ENCODE assay signal across 21 cellular contexts in genomic region chr2:129436809-129437208, GRCh38.
DNase-seq lines count a peak whose midpoint lies in the region; TF ChIP-seq lines count a peak whose summit lies in the region.
"Had no signal": no experiment of that assay in that cellular context is flagged by ENCODE, and none has a peak within 500 bp of the region (broad histone marks: within the 10 kb centered on the region; RNA-seq: fewer than 3 reads in every experiment).

No MANE protein-coding gene starts in this region.

- no peak overlapping the region for H2BK12ac ChIP-seq in neuronal stem cell (ENCODE audit: low read length)

- H3K4me3 ChIP-seq in esophagus (ENCODE audit: low read depth in 1 of 2, low read length in 2 of 2) (no peak overlapping the region), neuronal stem cell (ENCODE audit: low read length in 2 of 2) (no peak overlapping the region)
- H3K4me3 ChIP-seq: BLaER1 treated with 17β-estradiol and CSF1 and Interleukin-3, amounts not matched to agents 10 nM and 100 nM; HAP-1 had no signal

- H3K36me3 Mint-ChIP-seq in activated CD4-positive, alpha-beta T cell treated with anti-CD3 and anti-CD28 coated beads, Interleukin-2, amount 10 ng/mL, durations not matched to agents 24 days and 14 days (ENCODE audit: low read depth): no peaks in the 10 kb centered on the region
- H3K36me3 Mint-ChIP-seq in glutamatergic neuron (ENCODE audit: unreplicated experiment): no peaks in the 10 kb centered on the region
- H3K36me3 Mint-ChIP-seq: CD14-positive monocyte; CD8-positive, alpha-beta memory T cell had no signal

- H3K27ac ChIP-seq in esophagus (ENCODE audit: low read depth in 2 of 2, low read length in 1 of 2): peak overlapping the region; percentile 24 to 70
- H3K27ac ChIP-seq in neuronal stem cell (replicated peaks; ENCODE audit: low read length): no peak overlapping the region
- H3K27ac ChIP-seq: 22Rv1; BLaER1 treated with 17β-estradiol and CSF1 and Interleukin-3, amounts not matched to agents 10 nM and 100 nM had no signal

- H3K27me3 ChIP-seq in esophagus (ENCODE audit: control insufficient read depth in 1 of 2, insufficient read depth in 2 of 2, low read length in 2 of 2) (no peaks in the 10 kb centered on the region), neuronal stem cell (ENCODE audit: control insufficient read depth in 3 of 3, insufficient read depth in 3 of 3, low read depth in 1 of 3, low read length in 3 of 3) (no peaks in the 10 kb centered on the region)
- H3K27me3 ChIP-seq: BE2C; BLaER1 treated with 17β-estradiol and CSF1 and Interleukin-3, amounts not matched to agents 10 nM and 100 nM had no signal

- no peak overlapping the region for H2AK5ac ChIP-seq in neuronal stem cell (ENCODE audit: low read depth, low read length)

- intact Hi-C loops in activated CD4-positive, alpha-beta T cell treated with anti-CD3 and anti-CD28 coated beads, Interleukin-2, amount 10 ng/mL, durations not matched to agents 24 days and 14 days (cut with micrococcal nuclease): no loop called here

- H3K14ac ChIP-seq in neuronal stem cell (ENCODE audit: low read length): no peak overlapping the region

- no peak overlapping the region for H3K4me3 Mint-ChIP-seq in activated CD4-positive, alpha-beta T cell treated with anti-CD3 and anti-CD28 coated beads, Interleukin-2, amount 10 ng/mL, durations not matched to agents 24 days and 14 days
- peak overlapping the region; percentile 4 for H3K4me3 Mint-ChIP-seq in glutamatergic neuron (ENCODE audit: unreplicated experiment)
- H3K4me3 Mint-ChIP-seq: CD14-positive monocyte; CD4-positive, alpha-beta T cell; CD8-positive, alpha-beta memory T cell; HFFc6 had no signal

- no peak overlapping the region for H2BK5ac ChIP-seq in neuronal stem cell (ENCODE audit: low read length)

- no peak overlapping the region for H3K27ac Mint-ChIP-seq in activated CD4-positive, alpha-beta T cell treated with anti-CD3 and anti-CD28 coated beads, Interleukin-2, amount 10 ng/mL, durations not matched to agents 24 days and 14 days
- peak overlapping the region; percentile 23 for H3K27ac Mint-ChIP-seq in glutamatergic neuron (ENCODE audit: unreplicated experiment)
- H3K27ac Mint-ChIP-seq: CD14-positive monocyte; CD4-positive, alpha-beta T cell; CD8-positive, alpha-beta memory T cell; HFFc6 had no signal

- no peak overlapping the region for H3K23ac ChIP-seq in neuronal stem cell (ENCODE audit: low read depth, low read length, poor library complexity)

- H3K18ac ChIP-seq in neuronal stem cell (ENCODE audit: low read length): no peak overlapping the region

- TF ChIP-seq CTCF in glutamatergic neuron (IDR thresholded peaks at IDR 0.05; ENCODE audit: partially characterized antibody, unreplicated experiment): no peak

- 39 to 57% methylated on average over 5 of the region's 5 CpGs for WGBS in esophagus, 2 donors
- WGBS in neuronal stem cell (ENCODE audit: extremely low coverage in 2 of 2, insufficient read length in 2 of 2, insufficient replicate concordance in 1 of 2), 2 donors: no CpG with 5 or more reads among the region's 5 CpGs

- no peaks in the 10 kb centered on the region for H3K79me1 ChIP-seq in neuronal stem cell (ENCODE audit: low read depth, low read length)

- no peak overlapping the region for H3K4me2 ChIP-seq in neuronal stem cell (ENCODE audit: insufficient read depth, low read length, poor library complexity, severe bottlenecking)

- no peak overlapping the region for H2BK15ac ChIP-seq in neuronal stem cell (ENCODE audit: low read length)

- H3K4me1 Mint-ChIP-seq in activated CD4-positive, alpha-beta T cell treated with anti-CD3 and anti-CD28 coated beads, Interleukin-2, amount 10 ng/mL, durations not matched to agents 24 days and 14 days: no peaks in the 10 kb centered on the region
- H3K4me1 Mint-ChIP-seq in glutamatergic neuron (ENCODE audit: low read depth, unreplicated experiment): peaks cover 12% of the 10 kb centered on the region
- H3K4me1 Mint-ChIP-seq: CD14-positive monocyte; CD8-positive, alpha-beta memory T cell had no signal

- H3K4ac ChIP-seq in neuronal stem cell (ENCODE audit: low read length): no peak overlapping the region

- H3K9ac ChIP-seq in neuronal stem cell (ENCODE audit: low read depth, low read length, poor library complexity): no peak overlapping the region
- H3K9ac ChIP-seq: BLaER1 treated with 17β-estradiol and CSF1 and Interleukin-3, amounts not matched to agents 10 nM and 100 nM had no signal

- H2AFZ ChIP-seq in neuronal stem cell (ENCODE audit: low read length): no peak overlapping the region

- no peaks in the 10 kb centered on the region for H3K9me3 Mint-ChIP-seq in activated CD4-positive, alpha-beta T cell treated with anti-CD3 and anti-CD28 coated beads, Interleukin-2, amount 10 ng/mL, durations not matched to agents 24 days and 14 days
- H3K9me3 Mint-ChIP-seq in glutamatergic neuron (ENCODE audit: unreplicated experiment): peaks cover 5% of the 10 kb centered on the region
- H3K9me3 Mint-ChIP-seq: CD4-positive, alpha-beta T cell had no signal

- no peaks in the 10 kb centered on the region for H3K9me3 ChIP-seq in esophagus (ENCODE audit: control insufficient read depth in 2 of 2, insufficient read depth in 1 of 2, low read depth in 1 of 2, low read length in 1 of 2)
- H3K9me3 ChIP-seq in neuronal stem cell (replicated peaks in 1 of 2; ENCODE audit: control insufficient read depth in 2 of 2, insufficient read depth in 1 of 2, low read depth in 1 of 2, low read length in 2 of 2): no peaks in the 10 kb centered on the region
- H3K9me3 ChIP-seq: BE2C; BLaER1 treated with 17β-estradiol and CSF1 and Interleukin-3, amounts not matched to agents 10 nM and 100 nM; HAP-1 had no signal

- H3K4me1 ChIP-seq in esophagus (ENCODE audit: control insufficient read depth in 2 of 2, insufficient read depth in 2 of 2, low read length in 1 of 2): peaks cover 3 to 24% of the 10 kb centered on the region in 2 donors
- H3K4me1 ChIP-seq in neuronal stem cell (ENCODE audit: control insufficient read depth in 2 of 2, insufficient read depth in 1 of 2, low read depth in 1 of 2, low read length in 2 of 2): no peaks in the 10 kb centered on the region
- H3K4me1 ChIP-seq: BE2C, HAP-1 had no signal

- no peaks in the 10 kb centered on the region for H3K27me3 Mint-ChIP-seq in activated CD4-positive, alpha-beta T cell treated with anti-CD3 and anti-CD28 coated beads, Interleukin-2, amount 10 ng/mL, durations not matched to agents 24 days and 14 days
- H3K27me3 Mint-ChIP-seq in glutamatergic neuron (ENCODE audit: unreplicated experiment): peaks cover 3% of the 10 kb centered on the region
- H3K27me3 Mint-ChIP-seq: CD4-positive, alpha-beta T cell; CD8-positive, alpha-beta memory T cell had no signal

- peak; percentile 15 for DNase-seq in activated CD4-positive, alpha-beta T cell treated with anti-CD3 and anti-CD28 coated beads, Interleukin-2, amount 10 ng/mL, durations not matched to agents 24 days and 14 days
- DNase-seq in activated CD4-positive, alpha-beta T cell treated with anti-CD3 and anti-CD28 coated beads, Interleukin-2, amount 50 U/mL, for 4 hours: no peak
- DNase-seq in glutamatergic neuron (no peak), NCI-H2196 (lab: John Stamatoyannopoulos, UW; ENCODE audit: unreplicated experiment) (no peak), neuronal stem cell (ENCODE audit: low spot score) (no peak)
- no peak for DNase-seq in stimulated activated naive CD4-positive, alpha-beta T cell (lab: John Stamatoyannopoulos, UW)
- DNase-seq: ACHN; AML-193; BE2C; CD4-positive, alpha-beta T cell; CD8-positive, alpha-beta memory T cell; DMS53; DMS79 treated with DMSO at 0.1 percent for 48 hours; GF-D8; GOT3; HFFc6 had no signal

- H3K36me3 ChIP-seq in esophagus (ENCODE audit: control insufficient read depth in 2 of 2, insufficient read depth in 2 of 2, low read length in 1 of 2) (no peaks in the 10 kb centered on the region), neuronal stem cell (replicated peaks in 1 of 2; ENCODE audit: control insufficient read depth in 2 of 2, insufficient read depth in 2 of 2, low read length in 2 of 2) (no peaks in the 10 kb centered on the region)
- H3K36me3 ChIP-seq: BE2C; BLaER1 treated with 17β-estradiol and CSF1 and Interleukin-3, amounts not matched to agents 10 nM and 100 nM; HAP-1 had no signal

- H2BK120ac ChIP-seq in neuronal stem cell (ENCODE audit: low read depth, low read length): no peak overlapping the region

- no peak overlapping the region for H4K91ac ChIP-seq in neuronal stem cell (ENCODE audit: low read depth, low read length, poor library complexity)

- no peak overlapping the region for H4K8ac ChIP-seq in neuronal stem cell (ENCODE audit: low read depth, low read length)
